Comparison of ENCODE assay signal across 8 cellular contexts in genomic region chr19:38769635-38770211, GRCh38. TPM values are rescaled to one million over a fixed set of nuclear protein-coding genes. Genes with fewer than 3 reads are reported as not detected.
DNase-seq lines count a peak whose midpoint lies in the region; ATAC-seq and TF ChIP-seq lines count a peak whose summit lies in the region.

No MANE protein-coding gene starts in this region.

- no peaks in the 10 kb centered on the region for H3K9me3 Mint-ChIP-seq in activated CD4-positive, alpha-beta T cell treated with anti-CD3 and anti-CD28 coated beads, Interleukin-2, amount 10 ng/mL, durations not matched to agents 7 days and 5 days

- H3K4me3 ChIP-seq in coronary artery (peak overlapping the region; percentile 59), left lung (peak overlapping the region in 1 of 2 donors; percentile 43)

- ATAC-seq in HG03280 (IDR thresholded peaks at IDR 0.05; ENCODE audit: unreplicated experiment): peak; percentile 64
- peak; percentile 83 for ATAC-seq in left lung
- ATAC-seq in HG02884 (IDR thresholded peaks at IDR 0.05; ENCODE audit: unreplicated experiment): no peak

- H3K36me3 ChIP-seq in left lung: no peaks in the 10 kb centered on the region

- DNase-seq in activated CD4-positive, alpha-beta T cell treated with anti-CD3 and anti-CD28 coated beads, Interleukin-2, amount 10 ng/mL, durations not matched to agents 7 days and 5 days: peak; percentile 91
- DNase-seq in coronary artery (ENCODE audit: low spot score) (peak; percentile 90), left lung (peak; percentile 88 to 98), RKO (ENCODE audit: low spot score) (no peak)
- peak; percentile 82 for DNase-seq in stimulated activated CD4-positive, alpha-beta T cell treated with anti-CD3 and anti-CD28 coated beads, Interleukin-2, amount 100 ng/mL, for 4 hours (ENCODE audit: low read depth)

- H3K36me3 Mint-ChIP-seq in activated CD4-positive, alpha-beta T cell treated with anti-CD3 and anti-CD28 coated beads, Interleukin-2, amount 10 ng/mL, durations not matched to agents 7 days and 5 days (ENCODE audit: low read depth): no peaks in the 10 kb centered on the region

- H3K4me3 Mint-ChIP-seq in activated CD4-positive, alpha-beta T cell treated with anti-CD3 and anti-CD28 coated beads, Interleukin-2, amount 10 ng/mL, durations not matched to agents 7 days and 5 days: peak overlapping the region; percentile 57

- intact Hi-C loops in left lung (cut with DNase I): no loop called here

- CTCF ChIA-PET in activated CD4-positive, alpha-beta T cell treated with anti-CD3 and anti-CD28 coated beads, Interleukin-2, amount 10 ng/mL, durations not matched to agents 7 days and 5 days (lab: Charles Lee): interaction anchor here (0.6 to 1.6 kb wide), 31 partner anchors 8 to 161 kb away, joined by 3 to 10 read pairs (median 3); partner anchors contain the start of genes MAP4K1, MRPS12 and SARS2

- TF ChIP-seq CTCF in coronary artery (IDR thresholded peaks at IDR 0.05) (peak; percentile 90), left lung (IDR thresholded peaks at IDR 0.05) (peak; percentile 51 to 95)

- peak; percentile 52 for TF ChIP-seq POLR2A in GM15510 (IDR thresholded peaks at IDR 0.05; ENCODE audit: borderline replicate concordance, extremely low read depth, insufficient read length)

- no peaks in the 10 kb centered on the region for H3K9me3 ChIP-seq in left lung

- H3K27ac ChIP-seq in coronary artery (peak overlapping the region in 1 of 2 donors; percentile 66), left lung (peak overlapping the region in 1 of 2 donors; percentile 60)

- no peaks in the 10 kb centered on the region for H3K27me3 ChIP-seq in left lung

- POLR2A ChIA-PET in activated CD4-positive, alpha-beta T cell treated with anti-CD3 and anti-CD28 coated beads, Interleukin-2, amount 10 ng/mL, durations not matched to agents 7 days and 5 days (lab: Charles Lee): interaction anchor here (1.2 kb wide), 1 partner anchor 9 kb away, joined by 3 read pairs; no protein-coding TSS in a partner anchor

- H3K27me3 Mint-ChIP-seq in activated CD4-positive, alpha-beta T cell treated with anti-CD3 and anti-CD28 coated beads, Interleukin-2, amount 10 ng/mL, durations not matched to agents 7 days and 5 days: peaks cover 2% of the 10 kb centered on the region

- peak overlapping the region; percentile 84 for H3K27ac Mint-ChIP-seq in activated CD4-positive, alpha-beta T cell treated with anti-CD3 and anti-CD28 coated beads, Interleukin-2, amount 10 ng/mL, durations not matched to agents 7 days and 5 days

- peaks cover 9% of the 10 kb centered on the region for H3K4me1 Mint-ChIP-seq in activated CD4-positive, alpha-beta T cell treated with anti-CD3 and anti-CD28 coated beads, Interleukin-2, amount 10 ng/mL, durations not matched to agents 7 days and 5 days

- peaks cover 0 to 8% of the 10 kb centered on the region in 2 donors for H3K4me1 ChIP-seq in left lung

RNA-seq across cellular contexts. Expression of gene LGALS7, which starts 3.6 kb away (rescaled TPM):
- not detected for total RNA-seq in activated CD4-positive, alpha-beta T cell treated with anti-CD3 and anti-CD28 coated beads, Interleukin-2, amount 10 ng/mL, durations not matched to agents 7 days and 5 days
- total RNA-seq in left lung: 1 to 10 TPM in 1 of 2 donors, not detected in 1; 1.4 TPM

RNA-seq across cellular contexts. Expression of gene LGALS7B, which starts 19.3 kb away (rescaled TPM):
- not detected for total RNA-seq in activated CD4-positive, alpha-beta T cell treated with anti-CD3 and anti-CD28 coated beads, Interleukin-2, amount 10 ng/mL, durations not matched to agents 7 days and 5 days
- not detected for total RNA-seq in left lung

RNA-seq across cellular contexts. Expression of gene CAPN12, which starts 25.4 kb away (rescaled TPM):
- 1 to 10 TPM; 3.5 to 3.7 TPM for total RNA-seq in activated CD4-positive, alpha-beta T cell treated with anti-CD3 and anti-CD28 coated beads, Interleukin-2, amount 10 ng/mL, durations not matched to agents 7 days and 5 days
- 1 to 10 TPM; 1.7 to 4.5 TPM for total RNA-seq in left lung

RNA-seq across cellular contexts. Expression of gene LGALS4, which starts 43.0 kb away (rescaled TPM):
- 1 to 10 TPM; 2.1 to 2.3 TPM for total RNA-seq in activated CD4-positive, alpha-beta T cell treated with anti-CD3 and anti-CD28 coated beads, Interleukin-2, amount 10 ng/mL, durations not matched to agents 7 days and 5 days
- total RNA-seq in left lung: 1 to 10 TPM in 1 of 2 donors, under 1 TPM in 1; 0.64 to 1.5 TPM
